In the genomic region with DNA sequence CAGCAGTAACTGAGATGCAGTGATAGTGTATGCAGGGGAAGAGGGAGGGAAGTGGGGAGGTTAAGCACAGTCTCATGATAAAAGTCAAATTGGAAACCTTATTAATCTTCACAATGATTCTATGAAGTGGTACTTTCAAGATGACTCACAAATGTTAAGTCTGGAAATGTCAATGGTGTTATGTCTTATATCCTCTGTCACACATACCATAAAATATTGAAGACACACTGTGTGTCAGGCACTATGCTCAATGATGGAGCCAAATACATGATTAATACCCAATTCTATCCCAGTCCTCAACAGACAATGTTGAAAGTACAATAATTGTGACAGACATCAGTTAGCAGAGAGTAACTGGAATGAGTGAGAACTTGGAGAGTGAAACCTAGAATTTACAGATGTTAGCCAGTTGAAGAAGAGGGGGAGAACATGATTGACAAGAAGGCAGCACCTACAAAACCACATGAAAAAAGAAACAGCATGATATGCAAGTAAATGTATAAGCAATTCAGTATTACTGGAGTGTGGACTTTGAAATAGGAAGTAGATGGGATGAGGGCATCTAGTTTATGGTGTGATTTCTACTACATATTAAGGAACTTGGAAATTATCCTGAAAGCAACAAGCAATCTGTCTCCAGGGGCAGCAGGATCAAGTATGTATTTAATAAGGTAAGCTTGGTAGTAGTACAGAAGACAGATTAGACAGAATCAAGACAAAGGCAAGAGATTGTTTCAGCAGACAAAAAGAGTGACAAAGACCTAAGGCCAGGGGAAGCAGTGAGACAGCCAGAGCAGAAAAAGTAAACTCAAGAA, we compare ENCODE assay signal across 13 cellular contexts.
DNase-seq lines count a peak whose midpoint lies in the region; ATAC-seq lines count a peak whose summit lies in the region.
"Had no signal": no experiment of that assay in that cellular context is flagged by ENCODE, and none has a peak within 500 bp of the region (broad histone marks: within the 10 kb centered on the region; RNA-seq: fewer than 3 reads in every experiment).

No MANE protein-coding gene starts in this region.

- H3K4me1 Mint-ChIP-seq in activated CD4-positive, alpha-beta T cell treated with anti-CD3 and anti-CD28 coated beads for 36 hours, result peaks cover 21% of the 10 kb centered on the region
- peaks cover 20% of the 10 kb centered on the region for H3K4me1 Mint-ChIP-seq in activated T-helper 17 cell treated with anti-CD3 and anti-CD28 coated beads, Interleukin-2, amount 50 U/mL, for 72 hours
- H3K4me1 Mint-ChIP-seq in stimulated activated effector memory CD8-positive, alpha-beta T cell treated with anti-CD3 and anti-CD28 coated beads, Interleukin-12 subunit alpha, Interleukin-12 subunit beta, amount 100 ng/mL, for 72 hours, result peaks cover 22% of the 10 kb centered on the region

- no peaks in the 10 kb centered on the region for H3K27me3 Mint-ChIP-seq in activated CD4-positive, alpha-beta T cell treated with anti-CD3 and anti-CD28 coated beads for 36 hours
- no peaks in the 10 kb centered on the region for H3K27me3 Mint-ChIP-seq in activated T-helper 17 cell treated with anti-CD3 and anti-CD28 coated beads, Interleukin-2, amount 50 U/mL, for 72 hours

- H3K9me3 Mint-ChIP-seq in activated CD4-positive, alpha-beta T cell treated with anti-CD3 and anti-CD28 coated beads for 36 hours (ENCODE audit: low read depth), result no peaks in the 10 kb centered on the region
- H3K9me3 Mint-ChIP-seq in activated T-helper 17 cell treated with anti-CD3 and anti-CD28 coated beads, Interleukin-2, amount 50 U/mL, for 72 hours, result no peaks in the 10 kb centered on the region
- H3K9me3 Mint-ChIP-seq in stimulated activated effector memory CD8-positive, alpha-beta T cell treated with anti-CD3 and anti-CD28 coated beads, Interleukin-12 subunit alpha, Interleukin-12 subunit beta, amount 100 ng/mL, for 72 hours, result no peaks in the 10 kb centered on the region

- ATAC-seq in activated CD4-positive, alpha-beta T cell treated with anti-CD3 and anti-CD28 coated beads for 36 hours, result peak; percentile 65
- peak; percentile 65 for ATAC-seq in HG02870 (IDR thresholded peaks at IDR 0.05; ENCODE audit: unreplicated experiment)
- ATAC-seq in activated T-helper 17 cell treated with anti-CD3 and anti-CD28 coated beads, Interleukin-2, amount 50 U/mL, for 72 hours (replicated peaks), result peak; percentile 63
- ATAC-seq in stimulated activated effector memory CD8-positive, alpha-beta T cell treated with anti-CD3 and anti-CD28 coated beads, Interleukin-12 subunit alpha, Interleukin-12 subunit beta, amount 100 ng/mL, for 72 hours, result peak; percentile 73
- ATAC-seq: heart left ventricle had no signal

- CTCF ChIA-PET in activated CD4-positive, alpha-beta T cell treated with anti-CD3 and anti-CD28 coated beads for 36 hours (lab: Charles Lee), result no interaction called here

- no peak overlapping the region for H3K4me3 Mint-ChIP-seq in activated CD4-positive, alpha-beta T cell treated with anti-CD3 and anti-CD28 coated beads for 36 hours
- peak overlapping the region; percentile 13 for H3K4me3 Mint-ChIP-seq in activated T-helper 17 cell treated with anti-CD3 and anti-CD28 coated beads, Interleukin-2, amount 50 U/mL, for 72 hours
- no peak overlapping the region for H3K4me3 Mint-ChIP-seq in stimulated activated effector memory CD8-positive, alpha-beta T cell treated with anti-CD3 and anti-CD28 coated beads, Interleukin-12 subunit alpha, Interleukin-12 subunit beta, amount 100 ng/mL, for 72 hours

- intact Hi-C loops in activated CD4-positive, alpha-beta T cell treated with anti-CD3 and anti-CD28 coated beads for 36 hours (cut with DNase I, micrococcal nuclease), result no loop called here

- H3K27ac Mint-ChIP-seq in activated CD4-positive, alpha-beta T cell treated with anti-CD3 and anti-CD28 coated beads for 36 hours, result peak overlapping the region; percentile 69
- peak overlapping the region; percentile 73 for H3K27ac Mint-ChIP-seq in activated T-helper 17 cell treated with anti-CD3 and anti-CD28 coated beads, Interleukin-2, amount 50 U/mL, for 72 hours
- peak overlapping the region; percentile 69 for H3K27ac Mint-ChIP-seq in stimulated activated effector memory CD8-positive, alpha-beta T cell treated with anti-CD3 and anti-CD28 coated beads, Interleukin-12 subunit alpha, Interleukin-12 subunit beta, amount 100 ng/mL, for 72 hours

- no peak for DNase-seq in activated CD4-positive, alpha-beta T cell treated with anti-CD3 and anti-CD28 coated beads for 36 hours
- DNase-seq in activated CD4-positive, alpha-beta T cell treated with anti-CD3 and anti-CD28 coated beads for 48 hours, result no peak
- no peak for DNase-seq in stimulated activated effector memory CD8-positive, alpha-beta T cell treated with anti-CD3 and anti-CD28 coated beads, Interleukin-12 subunit alpha, Interleukin-12 subunit beta, amount 100 ng/mL, for 72 hours (ENCODE audit: low spot score in 2 of 2)
- DNase-seq in kidney glomerular epithelial cell (lab: John Stamatoyannopoulos, UW) (no peak), Ammon's horn (ENCODE audit: low spot score) (no peak), ecto neural progenitor cell (ENCODE audit: low spot score) (no peak)
- DNase-seq: activated CD8-positive, alpha-beta memory T cell treated with anti-CD3 and anti-CD28 coated beads, Interleukin-2, amount 50 U/mL, for 48 hours; heart left ventricle; NCI-H446; stimulated activated CD4-positive, alpha-beta T cell treated with anti-CD3 and anti-CD28 coated beads, Interleukin-4, amount 100 ng/mL, for 1 hour; tibial artery had no signal

- POLR2A ChIA-PET in activated CD4-positive, alpha-beta T cell treated with anti-CD3 and anti-CD28 coated beads for 36 hours (lab: Charles Lee), result no interaction called here

- H3K36me3 Mint-ChIP-seq in activated CD4-positive, alpha-beta T cell treated with anti-CD3 and anti-CD28 coated beads for 36 hours (ENCODE audit: low read depth), result peaks cover 47% of the 10 kb centered on the region
- peaks cover 84% of the 10 kb centered on the region for H3K36me3 Mint-ChIP-seq in activated T-helper 17 cell treated with anti-CD3 and anti-CD28 coated beads, Interleukin-2, amount 50 U/mL, for 72 hours (ENCODE audit: low read depth)
- peaks cover 74% of the 10 kb centered on the region for H3K36me3 Mint-ChIP-seq in stimulated activated effector memory CD8-positive, alpha-beta T cell treated with anti-CD3 and anti-CD28 coated beads, Interleukin-12 subunit alpha, Interleukin-12 subunit beta, amount 100 ng/mL, for 72 hours
